Comparison of ENCODE assay signal across 15 cellular contexts in the genomic region with DNA sequence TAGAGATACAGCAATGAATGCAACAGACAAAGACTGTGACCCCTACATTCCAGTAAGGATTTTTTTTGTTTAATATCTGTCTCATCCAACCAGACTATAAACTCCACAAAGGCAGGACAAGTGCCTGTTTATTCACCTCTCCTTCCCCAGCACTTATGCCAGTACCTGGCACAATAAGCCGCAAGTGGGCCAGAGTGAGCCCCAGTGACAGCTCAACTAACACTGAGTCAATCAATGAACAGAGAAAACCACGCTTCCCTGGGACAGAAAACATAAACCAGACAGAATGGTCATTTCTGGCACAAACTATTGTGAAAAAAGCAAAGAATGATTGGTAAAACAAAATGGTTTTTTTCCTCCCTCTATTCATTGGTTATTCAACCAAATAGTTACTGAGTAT.
"Had no signal": no experiment of that assay in that cellular context is flagged by ENCODE, and none has a peak within 500 bp of the region (broad histone marks: within the 10 kb centered on the region; RNA-seq: fewer than 3 reads in every experiment).

No MANE protein-coding gene starts in this region.

- H3K27ac ChIP-seq: ovary, right atrium auricular region, sigmoid colon, skin epidermis, testis, tibial nerve, upper lobe of right lung, vagina had no signal

- H3K4me3 ChIP-seq: mucosa of descending colon, ovary, right atrium auricular region, sigmoid colon, skin epidermis, testis, tibial nerve, upper lobe of right lung, vagina had no signal

- DNase-seq: mucosa of descending colon; ovary; sigmoid colon; stimulated activated CD4-positive, alpha-beta T cell treated with anti-CD3 and anti-CD28 coated beads, Interleukin-12 subunit alpha, Interleukin-12 subunit beta, amount 100 ng/mL, for 4 hours; testis; upper lobe of right lung had no signal

- H3K36me3 ChIP-seq: ovary had no signal

- H3K27ac Mint-ChIP-seq: dendritic cell treated with granulocyte-macrophage colony-stimulating factor and Interleukin-4, amounts not matched to agents 40 ng/mL and 50 ng/mL, for 4 days; naive thymus-derived CD8-positive, alpha-beta T cell; stimulated activated naive CD8-positive, alpha-beta T cell treated with anti-CD3 and anti-CD28 coated beads, Interleukin-15, Interleukin-2, amounts not matched to agents 100 ng/mL and 50 ng/mL, for 24 hours had no signal

- H3K4me1 Mint-ChIP-seq: neural crest cell had no signal

- H3K9me3 Mint-ChIP-seq: effector memory CD8-positive, alpha-beta T cell had no signal

- H3K27me3 Mint-ChIP-seq: dendritic cell treated with granulocyte-macrophage colony-stimulating factor and Interleukin-4, amounts not matched to agents 40 ng/mL and 50 ng/mL, for 4 days; effector memory CD8-positive, alpha-beta T cell; naive thymus-derived CD8-positive, alpha-beta T cell; stimulated activated naive CD8-positive, alpha-beta T cell treated with anti-CD3 and anti-CD28 coated beads, Interleukin-15, Interleukin-2, amounts not matched to agents 100 ng/mL and 50 ng/mL, for 24 hours had no signal

- H3K4me3 Mint-ChIP-seq: dendritic cell treated with granulocyte-macrophage colony-stimulating factor and Interleukin-4, amounts not matched to agents 40 ng/mL and 50 ng/mL, for 4 days; effector memory CD8-positive, alpha-beta T cell; naive thymus-derived CD8-positive, alpha-beta T cell; neural crest cell; stimulated activated naive CD8-positive, alpha-beta T cell treated with anti-CD3 and anti-CD28 coated beads, Interleukin-15, Interleukin-2, amounts not matched to agents 100 ng/mL and 50 ng/mL, for 24 hours had no signal

- H3K4me1 ChIP-seq: right atrium auricular region, sigmoid colon, testis, tibial nerve, upper lobe of right lung, vagina had no signal

- H3K9me3 ChIP-seq: mucosa of descending colon, ovary, right atrium auricular region, sigmoid colon, testis, tibial nerve, upper lobe of right lung, vagina had no signal

- H3K27me3 ChIP-seq: ovary, right atrium auricular region, sigmoid colon, testis, tibial nerve, upper lobe of right lung, vagina had no signal
